In genomic region chr1:244325056-244325764, GRCh38 we compare ENCODE assay signal across 8 cellular contexts.
A peak's percentile ranks its signal among the peaks of the same experiment; 100 is the strongest.
DNase-seq lines count a peak whose midpoint lies in the region; ATAC-seq and TF ChIP-seq lines count a peak whose summit lies in the region.

No MANE protein-coding gene starts in this region.

- H3K4me1 ChIP-seq in ascending aorta (peaks cover 3 to 18% of the 10 kb centered on the region in 2 donors), skeletal muscle satellite cell (ENCODE audit: control insufficient read depth, insufficient read depth, low read length) (peaks cover 41% of the 10 kb centered on the region)

- no peak overlapping the region for H3K4me3 Mint-ChIP-seq in Calu3 (ENCODE audit: low read depth, unreplicated experiment)

- H3K27ac ChIP-seq in ascending aorta (peak overlapping the region; percentile 51 to 57), dorsolateral prefrontal cortex (peak overlapping the region in 1 of 59 donors; percentile 29)

- CTCF ChIA-PET in Calu3 (lab: Charles Lee): no interaction called here

- peak overlapping the region; percentile 15 for H3K9ac ChIP-seq in skeletal muscle satellite cell (ENCODE audit: low read depth, low read length)

- H3K4me2 ChIP-seq in skeletal muscle satellite cell (ENCODE audit: low read length): peak overlapping the region; percentile 3

- H3K9me3 ChIP-seq in ascending aorta: no peaks in the 10 kb centered on the region
- H3K9me3 ChIP-seq in skeletal muscle satellite cell (replicated peaks; ENCODE audit: low read length): no peaks in the 10 kb centered on the region

- intact Hi-C loops in Calu3 (cut with micrococcal nuclease; ENCODE audit: unreplicated experiment): loop anchor here (5.0 kb wide), 1 partner anchor 127 kb away; the partner anchor contains the start of gene ADSS2
- intact Hi-C loops in ascending aorta (cut with DNase I): no loop called here
- intact Hi-C loops in dorsolateral prefrontal cortex (cut with DNase I): no loop called here

- no peaks in the 10 kb centered on the region for H3K27me3 Mint-ChIP-seq in Calu3 (ENCODE audit: unreplicated experiment)

- no TSS peak for BruUV-seq in Calu3 (replicated peaks; lab: Mats Ljungman, UMichigan)

- DNase-seq in Calu3 (no peak), ascending aorta (ENCODE audit: low spot score in 2 of 2) (no peak), dorsolateral prefrontal cortex (no peak), iPS-NIHi7 (ENCODE audit: extremely low spot score) (no peak), mucosa of gallbladder (ENCODE audit: low spot score) (no peak)

- ATAC-seq in GM19463 (IDR thresholded peaks at IDR 0.05; ENCODE audit: unreplicated experiment) (peak; percentile 80), HG03457 (IDR thresholded peaks at IDR 0.05; ENCODE audit: unreplicated experiment) (peak; percentile 75)

- peaks cover 20% of the 10 kb centered on the region for H3K36me3 Mint-ChIP-seq in Calu3 (ENCODE audit: insufficient read depth, unreplicated experiment)

- H3K9me3 Mint-ChIP-seq in Calu3 (ENCODE audit: low read depth, unreplicated experiment): peaks cover 3% of the 10 kb centered on the region

- H3K27me3 ChIP-seq in ascending aorta (no peaks in the 10 kb centered on the region), skeletal muscle satellite cell (ENCODE audit: control insufficient read depth, insufficient read depth, low read length) (no peaks in the 10 kb centered on the region), dorsolateral prefrontal cortex (no peaks in the 10 kb centered on the region)

- H3K4me1 Mint-ChIP-seq in Calu3 (ENCODE audit: low read depth, unreplicated experiment): peaks cover 57% of the 10 kb centered on the region

- H3K4me3 ChIP-seq in ascending aorta: no peak overlapping the region
- H3K4me3 ChIP-seq in skeletal muscle satellite cell (ENCODE audit: low read length): no peak overlapping the region
- no peak overlapping the region for H3K4me3 ChIP-seq in dorsolateral prefrontal cortex

- TF ChIP-seq CTCF in Calu3 (IDR thresholded peaks at IDR 0.05; ENCODE audit: unreplicated experiment): no peak
- no peak for TF ChIP-seq CTCF in ascending aorta (IDR thresholded peaks at IDR 0.05)
- no peak for TF ChIP-seq CTCF in dorsolateral prefrontal cortex (IDR thresholded peaks at IDR 0.05 in 54 of 56, conservative IDR thresholded peaks at IDR 0.05 in 2 of 56; ENCODE audit: low read depth in 1 of 56, partially characterized antibody in 56 of 56)

- H3K27ac Mint-ChIP-seq in Calu3 (ENCODE audit: unreplicated experiment): peak overlapping the region; percentile 94

- no peaks in the 10 kb centered on the region for H3K36me3 ChIP-seq in ascending aorta
- H3K36me3 ChIP-seq in skeletal muscle satellite cell (ENCODE audit: insufficient read depth, low read length): no peaks in the 10 kb centered on the region
